27 cellular contexts compared by ENCODE assay signal in the genomic region with DNA sequence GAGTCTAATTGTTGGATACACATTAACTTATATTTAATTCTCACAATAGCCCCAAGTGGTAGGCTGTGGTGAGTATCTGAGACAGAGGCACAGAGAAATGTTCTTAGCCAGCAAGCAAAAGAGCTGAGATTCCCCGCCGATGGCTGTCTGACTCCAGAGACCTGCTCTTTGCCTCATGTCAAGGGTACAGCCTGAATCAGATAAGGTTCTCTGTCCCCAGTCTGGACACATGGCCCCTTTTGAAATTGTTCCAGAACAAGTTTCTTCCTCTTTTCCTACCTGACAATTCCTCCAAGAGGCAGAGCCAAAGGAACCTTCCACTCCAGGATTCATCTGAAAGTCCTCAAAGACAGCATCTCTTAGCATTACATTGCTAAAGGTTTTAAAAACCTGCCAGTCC.
"Had no signal": no experiment of that assay in that cellular context is flagged by ENCODE, and none has a peak within 500 bp of the region (broad histone marks: within the 10 kb centered on the region; RNA-seq: fewer than 3 reads in every experiment).

No MANE protein-coding gene starts in this region.

- H3K27me3 Mint-ChIP-seq: effector memory CD8-positive, alpha-beta T cell had no signal

- H3K27ac ChIP-seq: gastrocnemius medialis, psoas muscle, suprapubic skin had no signal

- H3K4me1 ChIP-seq: suprapubic skin, upper lobe of left lung had no signal

- H3K27ac Mint-ChIP-seq: effector memory CD8-positive, alpha-beta T cell; naive thymus-derived CD4-positive, alpha-beta T cell; stimulated activated naive B cell treated with anti-CD40 and anti-IgM and Interleukin-4, amounts not matched to agents 10 μg/mL and 1 μg/mL and 100 μg/mL, for 72 hours; stimulated activated naive CD8-positive, alpha-beta T cell treated with anti-CD3 and anti-CD28 coated beads, Interleukin-15, Interleukin-2, amounts not matched to agents 100 ng/mL and 50 ng/mL, for 24 hours had no signal

- H3K4me3 ChIP-seq: gastrocnemius medialis, heart left ventricle, hepatocyte, lung, ovary, psoas muscle, suprapubic skin, tibial artery, upper lobe of left lung had no signal

- H3K27me3 ChIP-seq: gastrocnemius medialis, heart left ventricle, hepatocyte, ovary, suprapubic skin, tibial artery, upper lobe of left lung had no signal

- DNase-seq: cerebellar nuclear complex; cortex of kidney; effector memory CD8-positive, alpha-beta T cell; erythroblast; foreskin fibroblast; gastrocnemius medialis; heart left ventricle; kidney; mesendoderm; midbrain; naive thymus-derived CD4-positive, alpha-beta T cell; occipital lobe; ovary; posterior cingulate gyrus; psoas muscle; right cardiac atrium; small intestine; stimulated activated CD4-positive, alpha-beta T cell treated with anti-CD3 and anti-CD28 coated beads, Interleukin-15, amount 100 ng/mL, for 24 hours; stimulated activated CD4-positive, alpha-beta T cell treated with anti-CD3 and anti-CD28 coated beads, Interleukin-2, amount 100 ng/mL, for 48 hours; stimulated activated naive B cell treated with anti-CD40 and anti-IgM and Interleukin-4, amounts not matched to agents 10 μg/mL and 1 μg/mL and 100 μg/mL, for 72 hours; tibial artery; upper lobe of left lung had no signal

- H3K4me1 Mint-ChIP-seq: stimulated activated naive B cell treated with anti-CD40 and anti-IgM and Interleukin-4, amounts not matched to agents 10 μg/mL and 1 μg/mL and 100 μg/mL, for 72 hours had no signal

- H3K36me3 ChIP-seq: gastrocnemius medialis, heart left ventricle, ovary, suprapubic skin, tibial artery, upper lobe of left lung had no signal

- H3K4me3 Mint-ChIP-seq: effector memory CD8-positive, alpha-beta T cell; naive thymus-derived CD4-positive, alpha-beta T cell; stimulated activated naive B cell treated with anti-CD40 and anti-IgM and Interleukin-4, amounts not matched to agents 10 μg/mL and 1 μg/mL and 100 μg/mL, for 72 hours; stimulated activated naive CD8-positive, alpha-beta T cell treated with anti-CD3 and anti-CD28 coated beads, Interleukin-15, Interleukin-2, amounts not matched to agents 100 ng/mL and 50 ng/mL, for 24 hours had no signal

- H3K9me3 Mint-ChIP-seq: stimulated activated naive CD8-positive, alpha-beta T cell treated with anti-CD3 and anti-CD28 coated beads, Interleukin-15, Interleukin-2, amounts not matched to agents 100 ng/mL and 50 ng/mL, for 24 hours had no signal

- ATAC-seq: effector memory CD8-positive, alpha-beta T cell; gastrocnemius medialis; left lobe of liver; naive thymus-derived CD4-positive, alpha-beta T cell; psoas muscle; right cardiac atrium; stimulated activated naive B cell treated with anti-CD40 and anti-IgM and Interleukin-4, amounts not matched to agents 10 μg/mL and 1 μg/mL and 100 μg/mL, for 72 hours had no signal

- H3K9me3 ChIP-seq: gastrocnemius medialis, heart left ventricle, ovary, psoas muscle, suprapubic skin, tibial artery, upper lobe of left lung had no signal
